12 cellular contexts compared by ENCODE assay signal in genomic region chr16:89600956-89601355, GRCh38. TPM values are rescaled to one million over a fixed set of nuclear protein-coding genes. Genes with fewer than 3 reads are reported as not detected.
"Had no signal": no experiment of that assay in that cellular context is flagged by ENCODE, and none has a peak within 500 bp of the region (broad histone marks: within the 10 kb centered on the region; RNA-seq: fewer than 3 reads in every experiment).

No MANE protein-coding gene starts in this region.

- H3K27ac Mint-ChIP-seq: activated CD4-positive, alpha-beta memory T cell treated with anti-CD3 and anti-CD28 coated beads, Interleukin-2, amount 10 ng/mL, durations not matched to agents 7 days and 5 days; natural killer cell; T-helper 2 cell treated with Interferon-gamma antibody and Interleukin-4, amounts not matched to agents 5 μg/mL and 100 μg/mL, for 36 hours had no signal

- H3K4me3 Mint-ChIP-seq: activated CD4-positive, alpha-beta memory T cell treated with anti-CD3 and anti-CD28 coated beads, Interleukin-2, amount 10 ng/mL, durations not matched to agents 7 days and 5 days; natural killer cell; T-helper 2 cell treated with Interferon-gamma antibody and Interleukin-4, amounts not matched to agents 5 μg/mL and 100 μg/mL, for 36 hours had no signal

- DNase-seq: activated CD4-positive, alpha-beta memory T cell treated with anti-CD3 and anti-CD28 coated beads, Interleukin-2, amount 10 ng/mL, durations not matched to agents 7 days and 5 days; activated CD8-positive, alpha-beta memory T cell treated with anti-CD3 and anti-CD28 coated beads, Interleukin-2, amount 50 U/mL, for 48 hours; activated naive CD4-positive, alpha-beta T cell; heart left ventricle; left colon; natural killer cell; psoas muscle; stimulated activated CD4-positive, alpha-beta T cell treated with anti-CD3 and anti-CD28 coated beads, Interleukin-2, amount 100 ng/mL, for 48 hours; stimulated activated naive CD4-positive, alpha-beta T cell treated with Interleukin-2 at 50 U/mL for 16 hours; SW 1271 had no signal

- H3K36me3 Mint-ChIP-seq: natural killer cell had no signal

- H3K9me3 Mint-ChIP-seq: activated CD4-positive, alpha-beta memory T cell treated with anti-CD3 and anti-CD28 coated beads, Interleukin-2, amount 10 ng/mL, durations not matched to agents 7 days and 5 days; natural killer cell; T-helper 2 cell treated with Interferon-gamma antibody and Interleukin-4, amounts not matched to agents 5 μg/mL and 100 μg/mL, for 36 hours had no signal

- H3K27me3 Mint-ChIP-seq: activated CD4-positive, alpha-beta memory T cell treated with anti-CD3 and anti-CD28 coated beads, Interleukin-2, amount 10 ng/mL, durations not matched to agents 7 days and 5 days had no signal

RNA-seq across cellular contexts. Expression of gene DPEP1, which starts 12.5 kb away (rescaled TPM):
- total RNA-seq: activated CD4-positive, alpha-beta memory T cell treated with anti-CD3 and anti-CD28 coated beads, Interleukin-2, amount 10 ng/mL, durations not matched to agents 7 days and 5 days; ascending aorta; heart left ventricle; natural killer cell; psoas muscle had no signal

RNA-seq across cellular contexts. Expression of gene CPNE7, which starts 25.4 kb away (rescaled TPM):
- total RNA-seq: ascending aorta, psoas muscle had no signal
